ENCODE assay signal across 21 cellular contexts in genomic region chr12:129571901-129572494, GRCh38.
DNase-seq lines count a peak whose midpoint lies in the region; ATAC-seq and TF ChIP-seq lines count a peak whose summit lies in the region.
"Had no signal": no experiment of that assay in that cellular context is flagged by ENCODE, and none has a peak within 500 bp of the region (broad histone marks: within the 10 kb centered on the region; RNA-seq: fewer than 3 reads in every experiment).

No MANE protein-coding gene starts in this region.

- no peaks in the 10 kb centered on the region for H3K36me3 ChIP-seq in upper lobe of right lung

- H3K4me1 Mint-ChIP-seq in activated T-cell treated with anti-CD3 and anti-CD28 coated beads, Interleukin-2, amount 50 U/mL, for 4 hours (ENCODE audit: low read depth), result no peaks in the 10 kb centered on the region

- H3K4me3 ChIP-seq in upper lobe of right lung, result no peak overlapping the region

- intact Hi-C loops in upper lobe of right lung (cut with DNase I), result no loop called here

- no peak overlapping the region for H3K4me3 Mint-ChIP-seq in activated T-cell treated with anti-CD3 and anti-CD28 coated beads, Interleukin-2, amount 50 U/mL, for 4 hours

- no peaks in the 10 kb centered on the region for H3K27me3 ChIP-seq in upper lobe of right lung

- ATAC-seq in upper lobe of right lung (peak; percentile 29), HG02981 (IDR thresholded peaks at IDR 0.05; ENCODE audit: unreplicated experiment) (no peak)
- ATAC-seq in activated T-cell treated with anti-CD3 and anti-CD28 coated beads, Interleukin-2, amount 50 U/mL, for 4 hours, result no peak

- TF ChIP-seq CTCF in upper lobe of right lung (IDR thresholded peaks at IDR 0.05), result no peak

- H3K4me1 ChIP-seq in upper lobe of right lung, result no peaks in the 10 kb centered on the region

- no peaks in the 10 kb centered on the region for H3K9me3 ChIP-seq in upper lobe of right lung

- no peaks in the 10 kb centered on the region for H3K27me3 Mint-ChIP-seq in activated T-cell treated with anti-CD3 and anti-CD28 coated beads, Interleukin-2, amount 50 U/mL, for 4 hours (ENCODE audit: low read depth)

- no peak overlapping the region for H3K27ac ChIP-seq in upper lobe of right lung
- H3K27ac ChIP-seq: 22Rv1, HL-60, RWPE1 had no signal

- H3K36me3 Mint-ChIP-seq in activated T-cell treated with anti-CD3 and anti-CD28 coated beads, Interleukin-2, amount 50 U/mL, for 4 hours (ENCODE audit: insufficient read depth), result no peaks in the 10 kb centered on the region

- DNase-seq in DMS53 (lab: John Stamatoyannopoulos, UW) (peak; percentile 14), DMS53 treated with DMSO at 0.1 percent for 48 hours (lab: John Stamatoyannopoulos, UW; ENCODE audit: unreplicated experiment) (no peak), NCI-H510A (lab: John Stamatoyannopoulos, UW) (peak; percentile 8), islet precursor cell (peak; percentile 76), upper lobe of right lung (no peak)
- DNase-seq in activated naive CD4-positive, alpha-beta T cell treated with anti-CD3 and anti-CD28 coated beads, Interleukin-2, amount 50 U/mL, for 16 hours, result no peak
- no peak for DNase-seq in activated T-cell treated with anti-CD3 and anti-CD28 coated beads, Interleukin-2, amount 50 U/mL, for 4 hours
- DNase-seq: DMS153, H7, NCI-H1048, NCI-H1417, NCI-H1694, NCI-H2029 treated with DMSO at 0.1 percent for 48 hours, NCI-H2171 treated with DMSO at 0.1 percent for 48 hours, NCI-H345, NCI-H524 treated with DMSO at 0.1 percent for 48 hours, SHP77 treated with DMSO at 0.1 percent for 48 hours had no signal

- H3K9me3 Mint-ChIP-seq in activated T-cell treated with anti-CD3 and anti-CD28 coated beads, Interleukin-2, amount 50 U/mL, for 4 hours, result no peaks in the 10 kb centered on the region

Comparison
In these comparisons a context has a peak if more than half of its experiments do, and no peak if none do; other contexts are left out.
1. DNase-seq: peak in DMS53 (single experiment), NCI-H510A (single experiment) and islet precursor cell (single experiment); none in DMS53 treated with DMSO at 0.1 percent for 48 hours (single experiment), upper lobe of right lung (single experiment), activated naive CD4-positive, alpha-beta T cell treated with anti-CD3 and anti-CD28 coated beads, Interleukin-2, amount 50 U/mL, for 16 hours (single experiment) and activated T-cell treated with anti-CD3 and anti-CD28 coated beads, Interleukin-2, amount 50 U/mL, for 4 hours (single experiment).